8 cellular contexts compared by ENCODE assay signal in the genomic region with DNA sequence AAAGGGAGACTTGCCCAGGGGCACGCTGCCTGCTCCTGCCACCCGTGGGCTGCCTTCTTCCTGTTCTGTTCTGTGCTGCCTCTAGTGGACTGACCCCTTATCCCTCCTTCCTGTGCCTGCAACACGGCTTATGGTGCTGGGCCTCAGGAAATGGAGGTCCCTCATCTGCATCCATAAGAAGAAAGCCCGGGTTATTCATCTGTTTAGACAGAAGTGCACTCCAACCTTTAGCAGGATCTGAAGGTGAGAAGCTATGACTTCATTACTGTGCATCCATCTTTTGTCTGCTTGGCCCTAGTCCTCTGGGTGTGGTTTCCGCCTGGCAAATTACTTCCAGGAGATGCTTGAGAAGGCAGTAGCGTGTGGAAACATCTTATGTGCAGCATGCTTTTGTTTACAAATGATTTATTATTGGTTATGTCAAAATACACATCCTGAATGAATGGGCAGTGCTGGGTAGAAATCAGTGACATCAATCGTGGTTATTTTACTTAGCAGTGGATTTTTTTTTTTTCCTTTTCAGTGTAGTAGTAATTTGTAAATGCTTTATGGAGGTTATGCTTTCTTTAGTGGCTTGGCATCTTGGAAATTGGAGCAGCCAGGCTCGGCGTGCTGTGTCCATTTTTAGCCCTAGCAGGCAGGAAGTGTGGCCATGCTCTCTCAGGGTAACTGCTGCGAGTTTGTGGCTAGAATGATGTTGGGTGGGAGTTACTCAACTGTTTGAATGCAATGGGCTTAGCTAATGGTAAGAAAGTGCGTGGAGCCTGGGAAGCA. TPM values are rescaled to one million over a fixed set of nuclear protein-coding genes. Genes with fewer than 3 reads are reported as not detected.
DNase-seq lines count a peak whose midpoint lies in the region; ATAC-seq and TF ChIP-seq lines count a peak whose summit lies in the region.

No MANE protein-coding gene starts in this region.

- H3K79me2 ChIP-seq in mesendoderm (ENCODE audit: control insufficient read depth, insufficient read depth, low read length) = no peaks in the 10 kb centered on the region

- no peak overlapping the region for H2BK15ac ChIP-seq in mesendoderm (replicated peaks; ENCODE audit: low read depth)

- in situ Hi-C loops in astrocyte of the spinal cord (cut with HindIII; ENCODE audit: low sequenced_read_pairs) = no loop called here

- no CpG with 5 or more reads among the region's 11 CpGs for WGBS in mesendoderm (ENCODE audit: extremely low coverage, insufficient coverage, low lambda C conversion rate)

- no peaks in the 10 kb centered on the region for H3K36me3 ChIP-seq in mesendoderm (ENCODE audit: control insufficient read depth, insufficient read depth, low read length)

- peak; percentile 36 for TF ChIP-seq CTCF in astrocyte of the spinal cord (IDR thresholded peaks at IDR 0.05; ENCODE audit: low read depth, low read length)

- H3K4me2 ChIP-seq in mesendoderm (ENCODE audit: low read length) = no peak overlapping the region

- no peaks in the 10 kb centered on the region for H3K27me3 ChIP-seq in mesendoderm (ENCODE audit: insufficient read depth, low read length, poor library complexity)

- H3K4me1 ChIP-seq in mesendoderm (ENCODE audit: control insufficient read depth, low read depth, low read length) = no peaks in the 10 kb centered on the region

- no peak overlapping the region for H2BK120ac ChIP-seq in mesendoderm (ENCODE audit: low read depth, low read length)

- H3K4me3 ChIP-seq in astrocyte of the spinal cord (ENCODE audit: low read depth, low read length) = no peak overlapping the region
- no peak overlapping the region for H3K4me3 ChIP-seq in mesendoderm (ENCODE audit: low read length)

- no peak overlapping the region for H3K18ac ChIP-seq in mesendoderm (ENCODE audit: low read length)

- no peak overlapping the region for H3K23ac ChIP-seq in mesendoderm (ENCODE audit: low read length)

- no peak overlapping the region for H2AK5ac ChIP-seq in mesendoderm (ENCODE audit: low read length)

- no peak overlapping the region for H4K8ac ChIP-seq in mesendoderm (ENCODE audit: low read depth, low read length)

- peak; percentile 28 for ATAC-seq in HG03432 (IDR thresholded peaks at IDR 0.05; ENCODE audit: unreplicated experiment)
- ATAC-seq in HG03378 (IDR thresholded peaks at IDR 0.05; ENCODE audit: unreplicated experiment) = no peak
- no peak for ATAC-seq in GM18511 (IDR thresholded peaks at IDR 0.05; ENCODE audit: unreplicated experiment)
- no peak for ATAC-seq in HG03097 (IDR thresholded peaks at IDR 0.05; ENCODE audit: low FRiP score, unreplicated experiment)

- no peak overlapping the region for H3K56ac ChIP-seq in mesendoderm (ENCODE audit: low read length)

- no peak overlapping the region for H2BK5ac ChIP-seq in mesendoderm (ENCODE audit: low read length)

- H4K5ac ChIP-seq in mesendoderm (ENCODE audit: low read length) = no peak overlapping the region

- DNase-seq in AML-193 (lab: John Stamatoyannopoulos, UW) (peak; percentile 33 to 76), astrocyte of the spinal cord (ENCODE audit: low read depth, low spot score) (peak; percentile 77), mesendoderm (peak; percentile 53), occipital lobe (lab: John Stamatoyannopoulos, UW) (no peak)

- no peak overlapping the region for H3K27ac ChIP-seq in mesendoderm (ENCODE audit: low read depth, low read length)

- no peaks in the 10 kb centered on the region for H3K79me1 ChIP-seq in mesendoderm (ENCODE audit: low read length)

- no peak overlapping the region for H3K9ac ChIP-seq in mesendoderm (ENCODE audit: low read length)

- no peak overlapping the region for H3K4ac ChIP-seq in mesendoderm (ENCODE audit: low read depth, low read length)

RNA-seq across cellular contexts. Expression of a gene that starts 12.7 kb away (rescaled TPM):
- 0.59 TPM for polyA plus RNA-seq in mesendoderm (2013, experiment 1 of 2)
- polyA plus RNA-seq in mesendoderm (2013, experiment 2 of 2) = 0.70 TPM
- total RNA-seq in occipital lobe = 19.8 TPM

RNA-seq across cellular contexts. Expression of a gene that starts 26.9 kb away (rescaled TPM):
- polyA plus RNA-seq in mesendoderm (2013, experiment 1 of 2) = not detected
- polyA plus RNA-seq in mesendoderm (2013, experiment 2 of 2) = not detected
- total RNA-seq in occipital lobe = 0.62 TPM
